Comparison of ENCODE assay signal across 11 cellular contexts in the genomic region with DNA sequence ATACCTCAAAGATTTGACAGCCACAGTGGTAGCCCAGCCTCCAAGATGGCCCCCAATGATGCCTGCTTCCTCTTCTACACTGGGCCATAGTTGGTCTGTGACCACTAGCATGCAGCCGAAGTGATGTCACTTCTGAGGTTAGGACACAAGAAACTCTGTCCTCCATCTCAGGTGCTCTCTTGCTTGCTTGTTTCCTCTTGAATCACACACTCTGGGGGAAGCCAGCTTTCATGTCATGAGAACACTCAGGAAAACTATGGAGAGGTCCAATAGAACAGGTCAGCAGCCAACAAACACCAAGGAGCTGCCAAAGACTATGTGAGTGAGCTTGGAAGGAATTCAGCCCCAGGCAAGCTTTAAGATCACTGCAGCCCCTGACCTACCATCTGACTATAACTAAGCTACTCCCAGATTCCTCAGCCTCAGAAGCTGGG. TPM values are rescaled to one million over a fixed set of nuclear protein-coding genes. Genes with fewer than 3 reads are reported as not detected.
DNase-seq lines count a peak whose midpoint lies in the region; ATAC-seq and TF ChIP-seq lines count a peak whose summit lies in the region.
"Had no signal": no experiment of that assay in that cellular context is flagged by ENCODE, and none has a peak within 500 bp of the region (broad histone marks: within the 10 kb centered on the region; RNA-seq: fewer than 3 reads in every experiment).

No MANE protein-coding gene starts in this region.

- no peaks in the 10 kb centered on the region for H3K9me3 Mint-ChIP-seq in activated naive CD4-positive, alpha-beta T cell treated with anti-CD3 and anti-CD28 coated beads for 36 hours
- H3K9me3 Mint-ChIP-seq: stimulated activated naive B cell treated with anti-CD40 and anti-IgM and Interleukin-4, amounts not matched to agents 10 μg/mL and 1 μg/mL and 100 μg/mL, for 72 hours had no signal

- H3K27ac ChIP-seq in Panc1 (ENCODE audit: low read length) = peak overlapping the region; percentile 99
- peak overlapping the region; percentile 14 to 63 (median 36) for H3K27ac ChIP-seq in gastrocnemius medialis
- H3K27ac ChIP-seq in right atrium auricular region = peak overlapping the region in 1 of 2 donors; percentile 49

- H3K9me3 ChIP-seq in Panc1 (ENCODE audit: control insufficient read depth, insufficient read depth, low read depth, low read length) = no peaks in the 10 kb centered on the region
- no peaks in the 10 kb centered on the region for H3K9me3 ChIP-seq in gastrocnemius medialis
- H3K9me3 ChIP-seq in right atrium auricular region = no peaks in the 10 kb centered on the region

- peaks cover 21% of the 10 kb centered on the region for H3K4me1 Mint-ChIP-seq in activated naive CD4-positive, alpha-beta T cell treated with anti-CD3 and anti-CD28 coated beads for 36 hours (ENCODE audit: low read depth)

- intact Hi-C loops in Panc1 (cut with micrococcal nuclease; ENCODE audit: unreplicated experiment) = loop anchor here (5.0 kb wide), 1 partner anchor 68 kb away; no protein-coding TSS in a partner anchor
- intact Hi-C loops in gastrocnemius medialis (cut with DNase I; ENCODE audit: low total_unique reads) = loop anchor here (5.0 to 10.0 kb wide), 2 partner anchors 483 to 1286 kb away; a partner anchor contains a TSS
- intact Hi-C loops in activated naive CD4-positive, alpha-beta T cell treated with anti-CD3 and anti-CD28 coated beads for 36 hours (cut with micrococcal nuclease) = loop anchor here (10.0 kb wide), 4 partner anchors 354 to 1096 kb away; a partner anchor contains a TSS

- in situ Hi-C loops in Panc1 (cut with HindIII; ENCODE audit: low pct_unique_long_range_greater_than_20kb, low sequenced_read_pairs) (no loop called here), gastrocnemius medialis (cut with MboI; ENCODE audit: low sequenced_read_pairs in 4 of 4) (no loop called here)

- TF ChIP-seq CTCF in Panc1 (IDR thresholded peaks at IDR 0.05) (no peak), gastrocnemius medialis (IDR thresholded peaks at IDR 0.05 in 4 of 5, conservative IDR thresholded peaks at IDR 0.05 in 1 of 5) (no peak), right atrium auricular region (IDR thresholded peaks at IDR 0.05) (no peak), GM20000 (IDR thresholded peaks at IDR 0.05; ENCODE audit: extremely low read depth, missing control alignments) (no peak)

- H3K27me3 Mint-ChIP-seq in activated naive CD4-positive, alpha-beta T cell treated with anti-CD3 and anti-CD28 coated beads for 36 hours (ENCODE audit: low read depth) = no peaks in the 10 kb centered on the region
- H3K27me3 Mint-ChIP-seq: stimulated activated naive B cell treated with anti-CD40 and anti-IgM and Interleukin-4, amounts not matched to agents 10 μg/mL and 1 μg/mL and 100 μg/mL, for 72 hours had no signal

- no TSS peak for BruUV-seq in Panc1 (replicated peaks; lab: Mats Ljungman, UMichigan)

- ATAC-seq in Panc1 (peak; percentile 65), gastrocnemius medialis (peak in 1 of 2 donors; percentile 1)
- ATAC-seq: stimulated activated naive B cell treated with anti-CD40 and anti-IgM and Interleukin-4, amounts not matched to agents 10 μg/mL and 1 μg/mL and 100 μg/mL, for 72 hours had no signal

- CTCF ChIA-PET in Panc1 (lab: Charles Lee) = interaction anchor here (0.6 to 0.7 kb wide), 3 partner anchors 8 to 255 kb away, joined by 3 to 4 read pairs (median 4); no protein-coding TSS in a partner anchor
- CTCF ChIA-PET in activated naive CD4-positive, alpha-beta T cell treated with anti-CD3 and anti-CD28 coated beads for 36 hours (lab: Charles Lee) = interaction anchor here (1.6 kb wide), 1 partner anchor 11 kb away, joined by 3 read pairs; no protein-coding TSS in a partner anchor

- no peak overlapping the region for H3K4me3 Mint-ChIP-seq in activated naive CD4-positive, alpha-beta T cell treated with anti-CD3 and anti-CD28 coated beads for 36 hours
- H3K4me3 Mint-ChIP-seq: stimulated activated naive B cell treated with anti-CD40 and anti-IgM and Interleukin-4, amounts not matched to agents 10 μg/mL and 1 μg/mL and 100 μg/mL, for 72 hours had no signal

- H3K4me3 ChIP-seq in Panc1 (ENCODE audit: low read depth in 2 of 2, low read length in 2 of 2) (peak overlapping the region; percentile 2 to 15; a peak in 3 of 4 replicates), gastrocnemius medialis (no peak overlapping the region), right atrium auricular region (no peak overlapping the region)

- H3K36me3 ChIP-seq in Panc1 (ENCODE audit: control insufficient read depth, insufficient read depth, low read length) = peaks cover 4% of the 10 kb centered on the region; the same call in 1 of the 2 replicates
- H3K36me3 ChIP-seq in gastrocnemius medialis = no peaks in the 10 kb centered on the region
- no peaks in the 10 kb centered on the region for H3K36me3 ChIP-seq in right atrium auricular region

- H3K36me3 Mint-ChIP-seq in activated naive CD4-positive, alpha-beta T cell treated with anti-CD3 and anti-CD28 coated beads for 36 hours (ENCODE audit: low read depth) = no peaks in the 10 kb centered on the region

- TF ChIP-seq POLR2A in gastrocnemius medialis (IDR thresholded peaks at IDR 0.05) = no peak

- H3K27ac Mint-ChIP-seq in activated naive CD4-positive, alpha-beta T cell treated with anti-CD3 and anti-CD28 coated beads for 36 hours = no peak overlapping the region
- H3K27ac Mint-ChIP-seq: stimulated activated naive B cell treated with anti-CD40 and anti-IgM and Interleukin-4, amounts not matched to agents 10 μg/mL and 1 μg/mL and 100 μg/mL, for 72 hours had no signal

- peaks cover 20% of the 10 kb centered on the region for H3K4me1 ChIP-seq in Panc1 (ENCODE audit: control insufficient read depth, insufficient read depth, low read length)
- H3K4me1 ChIP-seq in gastrocnemius medialis = peaks cover 16 to 23% of the 10 kb centered on the region in 2 donors
- peaks cover 0 to 18% of the 10 kb centered on the region in 2 donors for H3K4me1 ChIP-seq in right atrium auricular region

- H3K27me3 ChIP-seq in Panc1 (ENCODE audit: control insufficient read depth, insufficient read depth, low read length) (no peaks in the 10 kb centered on the region), gastrocnemius medialis (no peaks in the 10 kb centered on the region), right atrium auricular region (no peaks in the 10 kb centered on the region)

- POLR2A ChIA-PET in Panc1 (lab: Charles Lee) = interaction anchor here (0.7 kb wide), 1 partner anchor 42 kb away, joined by 3 read pairs; no protein-coding TSS in a partner anchor

- DNase-seq in GM03348 (ENCODE audit: low spot score) (peak; percentile 53), Panc1 (ENCODE audit: low read depth, low spot score) (peak; percentile 90), fibroblast of peridontal ligament (ENCODE audit: extremely low read depth) (peak; percentile 91), gastrocnemius medialis (no peak), putamen (ENCODE audit: low spot score) (no peak), right atrium auricular region (ENCODE audit: low spot score) (no peak), GM20000 (ENCODE audit: low spot score) (no peak)
- no peak for DNase-seq in activated naive CD4-positive, alpha-beta T cell treated with anti-CD3 and anti-CD28 coated beads for 36 hours
- DNase-seq: KBM-7; posterior cingulate gyrus; stimulated activated naive B cell treated with anti-CD40 and anti-IgM and Interleukin-4, amounts not matched to agents 10 μg/mL and 1 μg/mL and 100 μg/mL, for 72 hours had no signal

RNA-seq across cellular contexts. Expression of a gene that starts 3.3 kb away (rescaled TPM):
- total RNA-seq in Panc1 (2021; ENCODE audit: unreplicated experiment) (50.0 TPM), gastrocnemius medialis (10 to 100 TPM; 13.5 to 27.1 (median 22.0) TPM), right atrium auricular region (10 to 100 TPM; 12.2 to 16.4 TPM)
- polyA plus RNA-seq in Panc1 (2012; ENCODE audit: insufficient read length) = 33.9 TPM
- 10 to 100 TPM; 10.5 to 11.0 TPM for total RNA-seq in activated naive CD4-positive, alpha-beta T cell treated with anti-CD3 and anti-CD28 coated beads for 36 hours

Comparison
In these comparisons a context has a peak if more than half of its experiments do, and no peak if none do; other contexts are left out.
1. DNase-seq: peak in GM03348 (single experiment), Panc1 (single experiment) and fibroblast of peridontal ligament (single experiment); none in gastrocnemius medialis (0 of 2), putamen (single experiment), activated naive CD4-positive, alpha-beta T cell treated with anti-CD3 and anti-CD28 coated beads for 36 hours (single experiment), right atrium auricular region (single experiment) and GM20000 (single experiment).
2. H3K4me3 ChIP-seq: peak in Panc1 (2 of 2); none in gastrocnemius medialis (0 of 4) and right atrium auricular region (0 of 2).